12 cellular contexts compared by ENCODE assay signal in genomic region chr19:46913198-46913851, GRCh38. TPM values are rescaled to one million over a fixed set of nuclear protein-coding genes. Genes with fewer than 3 reads are reported as not detected.
DNase-seq lines count a peak whose midpoint lies in the region; ATAC-seq, FAIRE-seq and TF ChIP-seq lines count a peak whose summit lies in the region.
"Had no signal": no experiment of that assay in that cellular context is flagged by ENCODE, and none has a peak within 500 bp of the region (broad histone marks: within the 10 kb centered on the region; RNA-seq: fewer than 3 reads in every experiment).

No MANE protein-coding gene starts in this region.

- no peak for DNase-seq in H54 (ENCODE audit: insufficient read length, low spot score)
- no peak for DNase-seq in T-helper 17 cell
- DNase-seq in left ventricle myocardium superior: no peak
- no peak for DNase-seq in SIG-M5 treated with dmso at 0.1 percent for 504 hours (lab: John Stamatoyannopoulos, UW; ENCODE audit: unreplicated experiment)
- DNase-seq in SIG-M5 (lab: John Stamatoyannopoulos, UW): no peak
- DNase-seq: activated CD8-positive, alpha-beta T cell treated with anti-CD3 and anti-CD28 coated beads for 36 hours; aorta; SJCRH30 had no signal

- H3K4me3 ChIP-seq in skeletal muscle satellite cell (ENCODE audit: low read length): peak overlapping the region; percentile 35
- H3K4me3 ChIP-seq: SJCRH30 had no signal

- ATAC-seq in T-helper 17 cell (no peak), left ventricle myocardium superior (peak; percentile 69), HG02678 (IDR thresholded peaks at IDR 0.05; ENCODE audit: unreplicated experiment) (no peak), GM21360 (IDR thresholded peaks at IDR 0.05; ENCODE audit: unreplicated experiment) (no peak)
- ATAC-seq: activated CD8-positive, alpha-beta T cell treated with anti-CD3 and anti-CD28 coated beads for 36 hours had no signal

- H3K36me3 ChIP-seq in skeletal muscle satellite cell (ENCODE audit: insufficient read depth, low read length): no peaks in the 10 kb centered on the region
- H3K36me3 ChIP-seq: SJCRH30 had no signal

- H3K9me3 ChIP-seq in T-helper 17 cell (ENCODE audit: control insufficient read depth, low read length, poor library complexity, severe bottlenecking) (no peaks in the 10 kb centered on the region), skeletal muscle satellite cell (replicated peaks; ENCODE audit: low read length) (no peaks in the 10 kb centered on the region)
- H3K9me3 ChIP-seq: SJCRH30 had no signal

- intact Hi-C loops in left ventricle myocardium superior (cut with micrococcal nuclease): no loop called here

- FAIRE-seq in H54 (lab: Jason Lieb, UNC): peak; percentile 53

- no peaks in the 10 kb centered on the region for H3K27me3 ChIP-seq in skeletal muscle satellite cell (ENCODE audit: control insufficient read depth, insufficient read depth, low read length)
- H3K27me3 ChIP-seq: SJCRH30 had no signal

- peaks cover 43% of the 10 kb centered on the region for H3K4me1 Mint-ChIP-seq in T-helper 17 cell

- H3K36me3 Mint-ChIP-seq in T-helper 17 cell (ENCODE audit: low read depth): peaks cover 2% of the 10 kb centered on the region

- peak overlapping the region; percentile 64 for H3K4me2 ChIP-seq in skeletal muscle satellite cell (ENCODE audit: low read length)

- no peak for TF ChIP-seq POLR2A in H54 (IDR thresholded peaks at IDR 0.05; ENCODE audit: low read depth, low read length)

- H3K27me3 Mint-ChIP-seq in T-helper 17 cell: no peaks in the 10 kb centered on the region
- H3K27me3 Mint-ChIP-seq: activated CD8-positive, alpha-beta T cell treated with anti-CD3 and anti-CD28 coated beads for 36 hours; naive thymus-derived CD4-positive, alpha-beta T cell had no signal

- no peak overlapping the region for H3K4me3 Mint-ChIP-seq in T-helper 17 cell
- H3K4me3 Mint-ChIP-seq: activated CD8-positive, alpha-beta T cell treated with anti-CD3 and anti-CD28 coated beads for 36 hours had no signal

- H3K9ac ChIP-seq in skeletal muscle satellite cell (ENCODE audit: low read depth, low read length): peak overlapping the region; percentile 44

- peak overlapping the region; percentile 11 for H3K27ac Mint-ChIP-seq in T-helper 17 cell
- H3K27ac Mint-ChIP-seq: activated CD8-positive, alpha-beta T cell treated with anti-CD3 and anti-CD28 coated beads for 36 hours had no signal

- H3K4me1 ChIP-seq in skeletal muscle satellite cell (ENCODE audit: control insufficient read depth, insufficient read depth, low read length): peaks cover 34% of the 10 kb centered on the region

RNA-seq across cellular contexts. Expression of gene ARHGAP35, which starts 52.5 kb away (rescaled TPM):
- total RNA-seq in T-helper 17 cell: 10 to 100 TPM; 33.6 to 34.0 TPM
- total RNA-seq in left ventricle myocardium superior: 69.7 TPM
- 25.8 and 30.2 TPM in 2 replicates for total RNA-seq in skeletal muscle satellite cell (2012; rRNA removed)
